ENCODE assay signal across 1 cellular context in the genomic region with DNA sequence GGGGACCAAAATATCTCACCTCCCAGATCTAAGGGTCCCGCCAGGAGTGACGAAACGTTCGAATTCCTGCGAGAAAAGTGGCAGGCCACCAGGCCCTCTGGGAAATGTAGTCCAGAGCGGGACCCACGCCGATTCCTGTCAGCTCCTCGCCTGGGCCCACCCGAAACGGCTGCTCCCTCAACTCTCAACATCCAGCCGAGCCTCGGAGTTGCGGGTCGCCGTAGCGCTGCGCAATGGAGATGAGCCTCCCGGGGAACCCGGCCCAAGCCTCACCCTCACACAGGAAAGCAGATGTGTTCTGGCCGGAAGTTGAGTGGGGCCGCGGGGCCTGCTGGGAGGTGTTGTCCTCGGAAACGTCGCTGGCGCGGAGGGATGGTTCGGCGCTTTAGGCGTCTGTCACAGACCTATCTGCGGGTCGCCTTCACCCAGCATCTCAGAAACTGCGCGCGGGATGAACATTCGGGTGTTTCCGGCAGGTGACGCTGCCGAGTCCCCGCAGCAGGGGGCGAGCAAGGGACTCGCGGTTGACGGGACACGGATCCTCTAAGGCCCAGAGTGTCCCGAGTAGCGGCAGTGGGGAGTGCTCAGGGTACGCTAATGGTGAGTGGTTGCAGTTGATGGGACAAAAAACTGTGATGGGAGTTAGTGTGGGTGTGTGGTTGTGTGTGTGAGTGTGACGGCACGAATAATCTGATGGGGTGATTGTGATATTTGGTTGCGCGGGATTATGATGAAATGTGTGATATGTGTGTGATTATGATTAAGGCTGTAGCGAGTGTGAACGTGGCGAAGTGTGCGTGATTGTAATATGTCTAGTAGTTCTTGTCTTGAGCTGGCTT.
A peak's percentile ranks its signal among the peaks of the same experiment; 100 is the strongest.
TF ChIP-seq lines count a peak whose summit lies in the region.

A gene (plus strand): TSS at position 341 of the 839 bp plus-strand sequence. CDS start 6,439 bp downstream, outside the sequence.
A gene (minus strand): TSS at position 300 of the 839 bp plus-strand sequence. CDS start 1,124 bp downstream, outside the sequence.

TF ChIP-seq in HEK293, 187 proteins besides CTCF, POLR2A, EP300 and RAD21 (continued from another document and continues in another):
- no peak for TF ChIP-seq ZNF529 (tag by site-specific recombination; IDR thresholded peaks at IDR 0.05; ENCODE audit: insufficient replicate concordance)
- TF ChIP-seq, protein P1, sequence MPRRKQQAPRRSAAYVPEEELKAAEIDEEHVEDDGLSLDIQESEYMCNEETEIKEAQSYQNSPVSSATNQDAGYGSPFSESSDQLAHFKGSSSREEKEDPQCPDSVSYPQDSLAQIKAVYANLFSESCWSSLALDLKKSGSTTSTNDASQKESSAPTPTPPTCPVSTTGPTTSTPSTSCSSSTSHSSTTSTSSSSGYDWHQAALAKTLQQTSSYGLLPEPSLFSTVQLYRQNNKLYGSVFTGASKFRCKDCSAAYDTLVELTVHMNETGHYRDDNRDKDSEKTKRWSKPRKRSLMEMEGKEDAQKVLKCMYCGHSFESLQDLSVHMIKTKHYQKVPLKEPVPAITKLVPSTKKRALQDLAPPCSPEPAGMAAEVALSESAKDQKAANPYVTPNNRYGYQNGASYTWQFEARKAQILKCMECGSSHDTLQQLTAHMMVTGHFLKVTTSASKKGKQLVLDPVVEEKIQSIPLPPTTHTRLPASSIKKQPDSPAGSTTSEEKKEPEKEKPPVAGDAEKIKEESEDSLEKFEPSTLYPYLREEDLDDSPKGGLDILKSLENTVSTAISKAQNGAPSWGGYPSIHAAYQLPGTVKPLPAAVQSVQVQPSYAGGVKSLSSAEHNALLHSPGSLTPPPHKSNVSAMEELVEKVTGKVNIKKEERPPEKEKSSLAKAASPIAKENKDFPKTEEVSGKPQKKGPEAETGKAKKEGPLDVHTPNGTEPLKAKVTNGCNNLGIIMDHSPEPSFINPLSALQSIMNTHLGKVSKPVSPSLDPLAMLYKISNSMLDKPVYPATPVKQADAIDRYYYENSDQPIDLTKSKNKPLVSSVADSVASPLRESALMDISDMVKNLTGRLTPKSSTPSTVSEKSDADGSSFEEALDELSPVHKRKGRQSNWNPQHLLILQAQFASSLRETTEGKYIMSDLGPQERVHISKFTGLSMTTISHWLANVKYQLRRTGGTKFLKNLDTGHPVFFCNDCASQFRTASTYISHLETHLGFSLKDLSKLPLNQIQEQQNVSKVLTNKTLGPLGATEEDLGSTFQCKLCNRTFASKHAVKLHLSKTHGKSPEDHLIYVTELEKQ (tag by site-specific recombination; IDR thresholded peaks at IDR 0.05; ENCODE audit: borderline replicate concordance), result peak; percentile 63
- TF ChIP-seq ZNF548 (tag by site-specific recombination; IDR thresholded peaks at IDR 0.05), result peak; percentile 92
- no peak; the same call in 1 of the 2 replicates for TF ChIP-seq ZNF394 (tag by site-specific recombination; IDR thresholded peaks at IDR 0.05; ENCODE audit: borderline replicate concordance)
- no peak for TF ChIP-seq ZNF621 (tag by site-specific recombination; IDR thresholded peaks at IDR 0.05)
- TF ChIP-seq ZBTB17 (tag by site-specific recombination; IDR thresholded peaks at IDR 0.05), result peak; percentile 100
- TF ChIP-seq ZEB2 (tag by site-specific recombination; IDR thresholded peaks at IDR 0.05), result peak; percentile 93
- TF ChIP-seq, protein P2, sequence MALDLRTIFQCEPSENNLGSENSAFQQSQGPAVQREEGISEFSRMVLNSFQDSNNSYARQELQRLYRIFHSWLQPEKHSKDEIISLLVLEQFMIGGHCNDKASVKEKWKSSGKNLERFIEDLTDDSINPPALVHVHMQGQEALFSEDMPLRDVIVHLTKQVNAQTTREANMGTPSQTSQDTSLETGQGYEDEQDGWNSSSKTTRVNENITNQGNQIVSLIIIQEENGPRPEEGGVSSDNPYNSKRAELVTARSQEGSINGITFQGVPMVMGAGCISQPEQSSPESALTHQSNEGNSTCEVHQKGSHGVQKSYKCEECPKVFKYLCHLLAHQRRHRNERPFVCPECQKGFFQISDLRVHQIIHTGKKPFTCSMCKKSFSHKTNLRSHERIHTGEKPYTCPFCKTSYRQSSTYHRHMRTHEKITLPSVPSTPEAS (tag by site-specific recombination; IDR thresholded peaks at IDR 0.05), result peak; percentile 73
- TF ChIP-seq HOXD13 (CRISPR knock-in tag; IDR thresholded peaks at IDR 0.05; ENCODE audit: borderline replicate concordance), result 0 out of 2 replicates have a peak, but pooled peaks have one; percentile 52
- TF ChIP-seq SCRT1 (tag by site-specific recombination; IDR thresholded peaks at IDR 0.05; ENCODE audit: borderline replicate concordance), result 0 out of 2 replicates have a peak, but pooled peaks have one; percentile 18
- TF ChIP-seq ZNF140 (tag by site-specific recombination; IDR thresholded peaks at IDR 0.05), result no peak
- TF ChIP-seq, protein P3, sequence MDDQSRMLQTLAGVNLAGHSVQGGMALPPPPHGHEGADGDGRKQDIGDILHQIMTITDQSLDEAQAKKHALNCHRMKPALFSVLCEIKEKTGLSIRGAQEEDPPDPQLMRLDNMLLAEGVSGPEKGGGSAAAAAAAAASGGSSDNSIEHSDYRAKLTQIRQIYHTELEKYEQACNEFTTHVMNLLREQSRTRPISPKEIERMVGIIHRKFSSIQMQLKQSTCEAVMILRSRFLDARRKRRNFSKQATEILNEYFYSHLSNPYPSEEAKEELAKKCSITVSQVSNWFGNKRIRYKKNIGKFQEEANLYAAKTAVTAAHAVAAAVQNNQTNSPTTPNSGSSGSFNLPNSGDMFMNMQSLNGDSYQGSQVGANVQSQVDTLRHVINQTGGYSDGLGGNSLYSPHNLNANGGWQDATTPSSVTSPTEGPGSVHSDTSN (CRISPR knock-in tag; IDR thresholded peaks at IDR 0.05), result no peak
- TF ChIP-seq OVOL3 (tag by site-specific recombination; IDR thresholded peaks at IDR 0.05), result peak; percentile 59
- TF ChIP-seq ZNF121 (tag by site-specific recombination; IDR thresholded peaks at IDR 0.05), result no peak
- TF ChIP-seq, protein P4, sequence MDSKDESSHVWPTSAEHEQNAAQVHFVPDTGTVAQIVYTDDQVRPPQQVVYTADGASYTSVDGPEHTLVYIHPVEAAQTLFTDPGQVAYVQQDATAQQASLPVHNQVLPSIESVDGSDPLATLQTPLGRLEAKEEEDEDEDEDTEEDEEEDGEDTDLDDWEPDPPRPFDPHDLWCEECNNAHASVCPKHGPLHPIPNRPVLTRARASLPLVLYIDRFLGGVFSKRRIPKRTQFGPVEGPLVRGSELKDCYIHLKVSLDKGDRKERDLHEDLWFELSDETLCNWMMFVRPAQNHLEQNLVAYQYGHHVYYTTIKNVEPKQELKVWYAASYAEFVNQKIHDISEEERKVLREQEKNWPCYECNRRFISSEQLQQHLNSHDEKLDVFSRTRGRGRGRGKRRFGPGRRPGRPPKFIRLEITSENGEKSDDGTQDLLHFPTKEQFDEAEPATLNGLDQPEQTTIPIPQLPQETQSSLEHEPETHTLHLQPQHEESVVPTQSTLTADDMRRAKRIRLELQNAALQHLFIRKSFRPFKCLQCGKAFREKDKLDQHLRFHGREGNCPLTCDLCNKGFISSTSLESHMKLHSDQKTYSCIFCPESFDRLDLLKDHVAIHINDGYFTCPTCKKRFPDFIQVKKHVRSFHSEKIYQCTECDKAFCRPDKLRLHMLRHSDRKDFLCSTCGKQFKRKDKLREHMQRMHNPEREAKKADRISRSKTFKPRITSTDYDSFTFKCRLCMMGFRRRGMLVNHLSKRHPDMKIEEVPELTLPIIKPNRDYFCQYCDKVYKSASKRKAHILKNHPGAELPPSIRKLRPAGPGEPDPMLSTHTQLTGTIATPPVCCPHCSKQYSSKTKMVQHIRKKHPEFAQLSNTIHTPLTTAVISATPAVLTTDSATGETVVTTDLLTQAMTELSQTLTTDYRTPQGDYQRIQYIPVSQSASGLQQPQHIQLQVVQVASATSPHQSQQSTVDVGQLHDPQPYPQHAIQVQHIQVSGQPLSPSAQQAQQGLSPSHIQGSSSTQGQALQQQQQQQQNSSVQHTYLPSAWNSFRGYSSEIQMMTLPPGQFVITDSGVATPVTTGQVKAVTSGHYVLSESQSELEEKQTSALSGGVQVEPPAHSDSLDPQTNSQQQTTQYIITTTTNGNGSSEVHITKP (tag by site-specific recombination; IDR thresholded peaks at IDR 0.05), result peak; percentile 76
- TF ChIP-seq, protein P5, sequence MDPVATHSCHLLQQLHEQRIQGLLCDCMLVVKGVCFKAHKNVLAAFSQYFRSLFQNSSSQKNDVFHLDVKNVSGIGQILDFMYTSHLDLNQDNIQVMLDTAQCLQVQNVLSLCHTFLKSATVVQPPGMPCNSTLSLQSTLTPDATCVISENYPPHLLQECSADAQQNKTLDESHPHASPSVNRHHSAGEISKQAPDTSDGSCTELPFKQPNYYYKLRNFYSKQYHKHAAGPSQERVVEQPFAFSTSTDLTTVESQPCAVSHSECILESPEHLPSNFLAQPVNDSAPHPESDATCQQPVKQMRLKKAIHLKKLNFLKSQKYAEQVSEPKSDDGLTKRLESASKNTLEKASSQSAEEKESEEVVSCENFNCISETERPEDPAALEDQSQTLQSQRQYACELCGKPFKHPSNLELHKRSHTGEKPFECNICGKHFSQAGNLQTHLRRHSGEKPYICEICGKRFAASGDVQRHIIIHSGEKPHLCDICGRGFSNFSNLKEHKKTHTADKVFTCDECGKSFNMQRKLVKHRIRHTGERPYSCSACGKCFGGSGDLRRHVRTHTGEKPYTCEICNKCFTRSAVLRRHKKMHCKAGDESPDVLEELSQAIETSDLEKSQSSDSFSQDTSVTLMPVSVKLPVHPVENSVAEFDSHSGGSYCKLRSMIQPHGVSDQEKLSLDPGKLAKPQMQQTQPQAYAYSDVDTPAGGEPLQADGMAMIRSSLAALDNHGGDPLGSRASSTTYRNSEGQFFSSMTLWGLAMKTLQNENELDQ (tag by site-specific recombination; IDR thresholded peaks at IDR 0.05; ENCODE audit: low read depth), result no peak
- peak; percentile 47; the same call in 1 of the 2 replicates for TF ChIP-seq ZFP3 (tag by site-specific recombination; IDR thresholded peaks at IDR 0.05; ENCODE audit: low read depth)
- peak; percentile 84 for TF ChIP-seq ZBTB8A (tag by site-specific recombination; IDR thresholded peaks at IDR 0.05)
- TF ChIP-seq, protein P6, sequence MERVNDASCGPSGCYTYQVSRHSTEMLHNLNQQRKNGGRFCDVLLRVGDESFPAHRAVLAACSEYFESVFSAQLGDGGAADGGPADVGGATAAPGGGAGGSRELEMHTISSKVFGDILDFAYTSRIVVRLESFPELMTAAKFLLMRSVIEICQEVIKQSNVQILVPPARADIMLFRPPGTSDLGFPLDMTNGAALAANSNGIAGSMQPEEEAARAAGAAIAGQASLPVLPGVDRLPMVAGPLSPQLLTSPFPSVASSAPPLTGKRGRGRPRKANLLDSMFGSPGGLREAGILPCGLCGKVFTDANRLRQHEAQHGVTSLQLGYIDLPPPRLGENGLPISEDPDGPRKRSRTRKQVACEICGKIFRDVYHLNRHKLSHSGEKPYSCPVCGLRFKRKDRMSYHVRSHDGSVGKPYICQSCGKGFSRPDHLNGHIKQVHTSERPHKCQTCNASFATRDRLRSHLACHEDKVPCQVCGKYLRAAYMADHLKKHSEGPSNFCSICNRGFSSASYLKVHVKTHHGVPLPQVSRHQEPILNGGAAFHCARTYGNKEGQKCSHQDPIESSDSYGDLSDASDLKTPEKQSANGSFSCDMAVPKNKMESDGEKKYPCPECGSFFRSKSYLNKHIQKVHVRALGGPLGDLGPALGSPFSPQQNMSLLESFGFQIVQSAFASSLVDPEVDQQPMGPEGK (tag by site-specific recombination; IDR thresholded peaks at IDR 0.05), result peak; percentile 98
- TF ChIP-seq ZNF354C (tag by site-specific recombination; IDR thresholded peaks at IDR 0.05; ENCODE audit: borderline replicate concordance, low read depth), result peak; percentile 60; the same call in 1 of the 2 replicates
- TF ChIP-seq ZNF174 (tag by site-specific recombination; IDR thresholded peaks at IDR 0.05), result no peak
- TF ChIP-seq, protein P7, sequence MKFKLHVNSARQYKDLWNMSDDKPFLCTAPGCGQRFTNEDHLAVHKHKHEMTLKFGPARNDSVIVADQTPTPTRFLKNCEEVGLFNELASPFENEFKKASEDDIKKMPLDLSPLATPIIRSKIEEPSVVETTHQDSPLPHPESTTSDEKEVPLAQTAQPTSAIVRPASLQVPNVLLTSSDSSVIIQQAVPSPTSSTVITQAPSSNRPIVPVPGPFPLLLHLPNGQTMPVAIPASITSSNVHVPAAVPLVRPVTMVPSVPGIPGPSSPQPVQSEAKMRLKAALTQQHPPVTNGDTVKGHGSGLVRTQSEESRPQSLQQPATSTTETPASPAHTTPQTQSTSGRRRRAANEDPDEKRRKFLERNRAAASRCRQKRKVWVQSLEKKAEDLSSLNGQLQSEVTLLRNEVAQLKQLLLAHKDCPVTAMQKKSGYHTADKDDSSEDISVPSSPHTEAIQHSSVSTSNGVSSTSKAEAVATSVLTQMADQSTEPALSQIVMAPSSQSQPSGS (tag by site-specific recombination; IDR thresholded peaks at IDR 0.05; ENCODE audit: low read depth), result peak; percentile 90
- TF ChIP-seq ZNF214 (tag by site-specific recombination; IDR thresholded peaks at IDR 0.05; ENCODE audit: borderline replicate concordance), result no peak
- peak; percentile 98; the same call in 1 of the 2 replicates for TF ChIP-seq ZNF221 (tag by site-specific recombination; IDR thresholded peaks at IDR 0.05; ENCODE audit: borderline replicate concordance)
- TF ChIP-seq ZNF202 (tag by site-specific recombination; IDR thresholded peaks at IDR 0.05; ENCODE audit: borderline replicate concordance), result no peak
- TF ChIP-seq ZNF426 (tag by site-specific recombination; IDR thresholded peaks at IDR 0.05), result no peak
- no peak; the same call in 1 of the 2 replicates for TF ChIP-seq MYNN (tag by site-specific recombination; IDR thresholded peaks at IDR 0.05; ENCODE audit: borderline replicate concordance)
- 0 out of 2 replicates have a peak, but pooled peaks have one; percentile 69 for TF ChIP-seq ZNF184 (tag by site-specific recombination; IDR thresholded peaks at IDR 0.05)
- TF ChIP-seq ZBTB1 (tag by site-specific recombination; IDR thresholded peaks at IDR 0.05), result peak; percentile 26; the same call in 1 of the 2 replicates
- TF ChIP-seq, protein P8, sequence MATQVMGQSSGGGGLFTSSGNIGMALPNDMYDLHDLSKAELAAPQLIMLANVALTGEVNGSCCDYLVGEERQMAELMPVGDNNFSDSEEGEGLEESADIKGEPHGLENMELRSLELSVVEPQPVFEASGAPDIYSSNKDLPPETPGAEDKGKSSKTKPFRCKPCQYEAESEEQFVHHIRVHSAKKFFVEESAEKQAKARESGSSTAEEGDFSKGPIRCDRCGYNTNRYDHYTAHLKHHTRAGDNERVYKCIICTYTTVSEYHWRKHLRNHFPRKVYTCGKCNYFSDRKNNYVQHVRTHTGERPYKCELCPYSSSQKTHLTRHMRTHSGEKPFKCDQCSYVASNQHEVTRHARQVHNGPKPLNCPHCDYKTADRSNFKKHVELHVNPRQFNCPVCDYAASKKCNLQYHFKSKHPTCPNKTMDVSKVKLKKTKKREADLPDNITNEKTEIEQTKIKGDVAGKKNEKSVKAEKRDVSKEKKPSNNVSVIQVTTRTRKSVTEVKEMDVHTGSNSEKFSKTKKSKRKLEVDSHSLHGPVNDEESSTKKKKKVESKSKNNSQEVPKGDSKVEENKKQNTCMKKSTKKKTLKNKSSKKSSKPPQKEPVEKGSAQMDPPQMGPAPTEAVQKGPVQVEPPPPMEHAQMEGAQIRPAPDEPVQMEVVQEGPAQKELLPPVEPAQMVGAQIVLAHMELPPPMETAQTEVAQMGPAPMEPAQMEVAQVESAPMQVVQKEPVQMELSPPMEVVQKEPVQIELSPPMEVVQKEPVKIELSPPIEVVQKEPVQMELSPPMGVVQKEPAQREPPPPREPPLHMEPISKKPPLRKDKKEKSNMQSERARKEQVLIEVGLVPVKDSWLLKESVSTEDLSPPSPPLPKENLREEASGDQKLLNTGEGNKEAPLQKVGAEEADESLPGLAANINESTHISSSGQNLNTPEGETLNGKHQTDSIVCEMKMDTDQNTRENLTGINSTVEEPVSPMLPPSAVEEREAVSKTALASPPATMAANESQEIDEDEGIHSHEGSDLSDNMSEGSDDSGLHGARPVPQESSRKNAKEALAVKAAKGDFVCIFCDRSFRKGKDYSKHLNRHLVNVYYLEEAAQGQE (tag by site-specific recombination; IDR thresholded peaks at IDR 0.05), result peak; percentile 77; the same call in 1 of the 2 replicates
